ENCODE assay signal across 8 cellular contexts in genomic region chr1:26471498-26472329, GRCh38. TPM values are rescaled to one million over a fixed set of nuclear protein-coding genes. Genes with fewer than 3 reads are reported as not detected.
DNase-seq lines count a peak whose midpoint lies in the region; ATAC-seq and TF ChIP-seq lines count a peak whose summit lies in the region.

No MANE protein-coding gene starts in this region.

- DNase-seq in GM10266 (ENCODE audit: extremely low spot score) = peak; percentile 41
- peak; percentile 50 for DNase-seq in NCI-H345 (lab: John Stamatoyannopoulos, UW)
- DNase-seq in activated CD4-positive, alpha-beta T cell treated with anti-CD3 and anti-CD28 coated beads, Interleukin-2, amount 10 ng/mL, durations not matched to agents 24 days and 14 days = peak; percentile 86
- DNase-seq in epithelial cell of proximal tubule (ENCODE audit: low read depth) = no peak
- DNase-seq in stimulated activated naive CD8-positive, alpha-beta T cell treated with anti-CD3 and anti-CD28 coated beads, Interleukin-15, Interleukin-2, amounts not matched to agents 100 U/mL and 50 U/mL, for 24 hours = peak; percentile 54

- TF ChIP-seq CTCF in 22Rv1 (IDR thresholded peaks at IDR 0.05) (no peak), GM10266 (IDR thresholded peaks at IDR 0.05; ENCODE audit: control insufficient read depth, insufficient read depth, low read depth, missing control alignments) (peak; percentile 6), epithelial cell of proximal tubule (conservative IDR thresholded peaks at IDR 0.05; ENCODE audit: low read depth, low read length) (no peak)

- H3K36me3 Mint-ChIP-seq in activated CD4-positive, alpha-beta T cell treated with anti-CD3 and anti-CD28 coated beads, Interleukin-2, amount 10 ng/mL, durations not matched to agents 24 days and 14 days (ENCODE audit: low read depth) = peaks cover 60% of the 10 kb centered on the region

- peaks cover 2% of the 10 kb centered on the region for H3K27me3 Mint-ChIP-seq in activated CD4-positive, alpha-beta T cell treated with anti-CD3 and anti-CD28 coated beads, Interleukin-2, amount 10 ng/mL, durations not matched to agents 24 days and 14 days

- H3K27ac Mint-ChIP-seq in activated CD4-positive, alpha-beta T cell treated with anti-CD3 and anti-CD28 coated beads, Interleukin-2, amount 10 ng/mL, durations not matched to agents 24 days and 14 days = peak overlapping the region; percentile 99

- peak; percentile 5 for ATAC-seq in HG03095 (IDR thresholded peaks at IDR 0.05; ENCODE audit: unreplicated experiment)
- ATAC-seq in stimulated activated naive CD8-positive, alpha-beta T cell treated with anti-CD3 and anti-CD28 coated beads, Interleukin-15, Interleukin-2, amounts not matched to agents 100 U/mL and 50 U/mL, for 24 hours = peak; percentile 19

- H3K4me1 Mint-ChIP-seq in activated CD4-positive, alpha-beta T cell treated with anti-CD3 and anti-CD28 coated beads, Interleukin-2, amount 10 ng/mL, durations not matched to agents 24 days and 14 days = peaks cover 46% of the 10 kb centered on the region

- H3K4me3 ChIP-seq in epithelial cell of proximal tubule (ENCODE audit: low read depth, low read length) = peak overlapping the region; percentile 73
- H3K4me3 ChIP-seq in mononuclear cell (ENCODE audit: low read length) = peak overlapping the region; percentile 84

- peak overlapping the region; percentile 100 for H3K27ac ChIP-seq in 22Rv1

- peak overlapping the region; percentile 94 for H3K4me3 Mint-ChIP-seq in activated CD4-positive, alpha-beta T cell treated with anti-CD3 and anti-CD28 coated beads, Interleukin-2, amount 10 ng/mL, durations not matched to agents 24 days and 14 days

- intact Hi-C loops in activated CD4-positive, alpha-beta T cell treated with anti-CD3 and anti-CD28 coated beads, Interleukin-2, amount 10 ng/mL, durations not matched to agents 24 days and 14 days (cut with micrococcal nuclease) = loop anchor here (1.0 to 5.0 kb wide), 4 partner anchors 39 to 194 kb away; partner anchors contain the start of genes CD52 and DHDDS

- no peaks in the 10 kb centered on the region for H3K9me3 ChIP-seq in mononuclear cell (ENCODE audit: low read depth, low read length)

- H3K9me3 Mint-ChIP-seq in activated CD4-positive, alpha-beta T cell treated with anti-CD3 and anti-CD28 coated beads, Interleukin-2, amount 10 ng/mL, durations not matched to agents 24 days and 14 days = no peaks in the 10 kb centered on the region

- no peaks in the 10 kb centered on the region for H3K27me3 ChIP-seq in mononuclear cell (ENCODE audit: insufficient read depth, low read length)

- H3K4me1 ChIP-seq in mononuclear cell (ENCODE audit: insufficient read depth, low read length) = peaks cover 47% of the 10 kb centered on the region

RNA-seq across cellular contexts. Expression of gene HMGN2, which starts 0.5 kb away (rescaled TPM):
- total RNA-seq in activated CD4-positive, alpha-beta T cell treated with anti-CD3 and anti-CD28 coated beads, Interleukin-2, amount 10 ng/mL, durations not matched to agents 24 days and 14 days = 528 and 545 TPM in 2 replicates
- 479 and 768 TPM in 2 replicates for total RNA-seq in epithelial cell of proximal tubule
- 249 TPM for total RNA-seq in mononuclear cell

RNA-seq across cellular contexts. Expression of gene DHDDS, which starts 39.6 kb away (rescaled TPM):
- total RNA-seq in activated CD4-positive, alpha-beta T cell treated with anti-CD3 and anti-CD28 coated beads, Interleukin-2, amount 10 ng/mL, durations not matched to agents 24 days and 14 days = 57.0 and 60.2 TPM in 2 replicates
- 28.4 and 47.9 TPM in 2 replicates for total RNA-seq in epithelial cell of proximal tubule
- 17.2 TPM for total RNA-seq in mononuclear cell

RNA-seq across cellular contexts. Expression of gene RPS6KA1, which starts 57.8 kb away (rescaled TPM):
- total RNA-seq in activated CD4-positive, alpha-beta T cell treated with anti-CD3 and anti-CD28 coated beads, Interleukin-2, amount 10 ng/mL, durations not matched to agents 24 days and 14 days = 264 and 277 TPM in 2 replicates
- total RNA-seq in epithelial cell of proximal tubule = 63.8 and 66.5 TPM in 2 replicates
- total RNA-seq in mononuclear cell = 49.2 TPM
